Comparison of ENCODE assay signal across 18 cellular contexts in the genomic region with DNA sequence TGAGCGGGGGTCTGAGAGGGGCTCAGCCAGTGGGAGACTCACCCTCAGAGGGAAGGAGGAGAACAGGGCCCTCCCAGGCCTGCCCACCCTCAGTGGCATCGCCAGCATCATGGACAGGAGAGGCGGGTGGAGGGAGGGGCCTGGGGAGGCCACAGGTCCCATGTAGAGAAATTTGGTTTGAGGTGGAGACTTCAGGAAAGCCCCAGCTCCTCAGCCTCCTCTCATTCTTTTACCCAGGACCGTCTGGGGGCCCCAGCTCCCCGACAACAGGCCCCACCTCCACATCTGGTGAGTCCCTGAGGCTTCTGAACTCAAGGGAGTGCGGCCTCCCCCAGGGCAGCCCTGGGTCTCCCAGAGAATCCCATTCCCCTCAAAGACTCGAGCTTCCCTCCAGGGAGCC. TPM values are rescaled to one million over a fixed set of nuclear protein-coding genes. Genes with fewer than 3 reads are reported as not detected.
DNase-seq lines count a peak whose midpoint lies in the region; ATAC-seq and TF ChIP-seq lines count a peak whose summit lies in the region.
"Had no signal": no experiment of that assay in that cellular context is flagged by ENCODE, and none has a peak within 500 bp of the region (broad histone marks: within the 10 kb centered on the region; RNA-seq: fewer than 3 reads in every experiment).

No MANE protein-coding gene starts in this region.

- H4K8ac ChIP-seq in mesendoderm (ENCODE audit: low read depth, low read length): no peak overlapping the region

- peak overlapping the region in 6 of 11 experiments; percentile 2 to 86 (median 26); a peak in 6 of 22 replicates for H3K9ac ChIP-seq in BLaER1 treated with 17β-estradiol and CSF1 and Interleukin-3, amounts not matched to agents 10 nM and 100 nM
- H3K9ac ChIP-seq in mesendoderm (ENCODE audit: low read length): no peak overlapping the region
- H3K9ac ChIP-seq: GM23248 had no signal

- H3K27me3 ChIP-seq in BLaER1 treated with 17β-estradiol and CSF1 and Interleukin-3, amounts not matched to agents 10 nM and 100 nM: no peaks in the 10 kb centered on the region
- H3K27me3 ChIP-seq in foreskin keratinocyte (no peaks in the 10 kb centered on the region), mesendoderm (ENCODE audit: insufficient read depth, low read length, poor library complexity) (no peaks in the 10 kb centered on the region)

- H3K4me3 Mint-ChIP-seq in dendritic cell treated with granulocyte-macrophage colony-stimulating factor and Interleukin-4, amounts not matched to agents 40 ng/mL and 50 ng/mL, for 4 days: peak overlapping the region; percentile 40
- H3K4me3 Mint-ChIP-seq: CD8-positive, alpha-beta T cell had no signal

- in situ Hi-C loops in GM13976 (cut with MboI; ENCODE audit: low sequenced_read_pairs, unreplicated experiment): no loop called here

- peak overlapping the region; percentile 91 for H3K27ac Mint-ChIP-seq in dendritic cell treated with granulocyte-macrophage colony-stimulating factor and Interleukin-4, amounts not matched to agents 40 ng/mL and 50 ng/mL, for 4 days
- H3K27ac Mint-ChIP-seq: CD8-positive, alpha-beta T cell had no signal

- H3K4ac ChIP-seq in mesendoderm (ENCODE audit: low read depth, low read length): no peak overlapping the region

- no peak for TF ChIP-seq POLR2A in erythroblast (IDR thresholded peaks at IDR 0.05; ENCODE audit: low read length)

- no peak overlapping the region for H3K18ac ChIP-seq in mesendoderm (ENCODE audit: low read length)

- H3K56ac ChIP-seq in mesendoderm (ENCODE audit: low read length): no peak overlapping the region

- no peak overlapping the region for H4K5ac ChIP-seq in mesendoderm (ENCODE audit: low read length)

- H4K20me1 ChIP-seq in BLaER1 treated with 17β-estradiol and CSF1 and Interleukin-3, amounts not matched to agents 10 nM and 100 nM: peaks cover 0 to 25% (median 0%) of the 10 kb centered on the region in 11 experiments; a peak in 6 of 22 replicates

- no peak overlapping the region for H3K23ac ChIP-seq in mesendoderm (ENCODE audit: low read length)

- DNase-seq in GM13976 (ENCODE audit: low spot score) (peak; percentile 66), foreskin keratinocyte (no peak), erythroblast (lab: John Stamatoyannopoulos, UW) (no peak), mesendoderm (no peak)
- DNase-seq: ACHN; Calu3; CD8-positive, alpha-beta T cell; DMS79 treated with DMSO at 0.1 percent for 48 hours; GF-D8; GM23248; KG1 had no signal

- H2BK5ac ChIP-seq in mesendoderm (ENCODE audit: low read length): no peak overlapping the region

- peaks cover 59 to 70% (median 66%) of the 10 kb centered on the region in 10 experiments for H3K4me1 ChIP-seq in BLaER1 treated with 17β-estradiol and CSF1 and Interleukin-3, amounts not matched to agents 10 nM and 100 nM
- no peaks in the 10 kb centered on the region for H3K4me1 ChIP-seq in foreskin keratinocyte
- no peaks in the 10 kb centered on the region for H3K4me1 ChIP-seq in mesendoderm (ENCODE audit: control insufficient read depth, low read depth, low read length)
- H3K4me1 ChIP-seq: HAP-1 had no signal

- H3K4me2 ChIP-seq in BLaER1 treated with 17β-estradiol and CSF1 and Interleukin-3, amounts not matched to agents 10 nM and 100 nM: peak overlapping the region; percentile 48 to 99 (median 93)
- H3K4me2 ChIP-seq in mesendoderm (ENCODE audit: low read length): no peak overlapping the region

- no CpG with 5 or more reads among the region's 7 CpGs for WGBS in mesendoderm (ENCODE audit: extremely low coverage, insufficient coverage, low lambda C conversion rate)

- H3K4me3 ChIP-seq in BLaER1 treated with 17β-estradiol and CSF1 and Interleukin-3, amounts not matched to agents 10 nM and 100 nM: peak overlapping the region in 3 of 10 experiments; percentile 18 to 76 (median 64); a peak in 7 of 20 replicates
- H3K4me3 ChIP-seq in mesendoderm (ENCODE audit: low read length): no peak overlapping the region
- H3K4me3 ChIP-seq: GM23248, HAP-1 had no signal

- H3K36me3 ChIP-seq in BLaER1 treated with 17β-estradiol and CSF1 and Interleukin-3, amounts not matched to agents 10 nM and 100 nM: peaks cover 0 to 63% (median 12%) of the 10 kb centered on the region in 11 experiments; a peak in 12 of 22 replicates
- no peaks in the 10 kb centered on the region for H3K36me3 ChIP-seq in mesendoderm (ENCODE audit: control insufficient read depth, insufficient read depth, low read length)
- H3K36me3 ChIP-seq: HAP-1 had no signal

- H3K9me3 Mint-ChIP-seq in dendritic cell treated with granulocyte-macrophage colony-stimulating factor and Interleukin-4, amounts not matched to agents 40 ng/mL and 50 ng/mL, for 4 days: no peaks in the 10 kb centered on the region
- H3K9me3 Mint-ChIP-seq: CD8-positive, alpha-beta T cell had no signal

- H2BK120ac ChIP-seq in mesendoderm (ENCODE audit: low read depth, low read length): no peak overlapping the region

- TF ChIP-seq CTCF in GM13976 (IDR thresholded peaks at IDR 0.05; ENCODE audit: borderline replicate concordance, control extremely low read depth, extremely low read depth, insufficient read depth, missing control alignments) (no peak), foreskin keratinocyte (conservative IDR thresholded peaks at IDR 0.05) (no peak)

- ATAC-seq in foreskin keratinocyte (no peak), HG03457 (IDR thresholded peaks at IDR 0.05; ENCODE audit: unreplicated experiment) (no peak)
- ATAC-seq: CD8-positive, alpha-beta T cell had no signal

- H3K27me3 Mint-ChIP-seq in dendritic cell treated with granulocyte-macrophage colony-stimulating factor and Interleukin-4, amounts not matched to agents 40 ng/mL and 50 ng/mL, for 4 days: no peaks in the 10 kb centered on the region

- no peak overlapping the region for H2BK15ac ChIP-seq in mesendoderm (replicated peaks; ENCODE audit: low read depth)

- H3K79me2 ChIP-seq in mesendoderm (ENCODE audit: control insufficient read depth, insufficient read depth, low read length): no peaks in the 10 kb centered on the region

- peaks cover 82% of the 10 kb centered on the region for H3K4me1 Mint-ChIP-seq in dendritic cell treated with granulocyte-macrophage colony-stimulating factor and Interleukin-4, amounts not matched to agents 40 ng/mL and 50 ng/mL, for 4 days (ENCODE audit: low read depth)

- H3K27ac ChIP-seq in BLaER1 treated with 17β-estradiol and CSF1 and Interleukin-3, amounts not matched to agents 10 nM and 100 nM: peak overlapping the region in 2 of 11 experiments; percentile 13 to 46; a peak in 4 of 22 replicates
- H3K27ac ChIP-seq in foreskin keratinocyte: no peak overlapping the region
- H3K27ac ChIP-seq in mesendoderm (ENCODE audit: low read depth, low read length): no peak overlapping the region
- H3K27ac ChIP-seq: GM23248 had no signal

- no peak overlapping the region for H2AK5ac ChIP-seq in mesendoderm (ENCODE audit: low read length)

- intact Hi-C loops in dendritic cell treated with granulocyte-macrophage colony-stimulating factor and Interleukin-4, amounts not matched to agents 40 ng/mL and 50 ng/mL, for 4 days (cut with micrococcal nuclease): no loop called here

- H3K9me3 ChIP-seq in BLaER1 treated with 17β-estradiol and CSF1 and Interleukin-3, amounts not matched to agents 10 nM and 100 nM (replicated peaks in 1 of 11): no peaks in the 10 kb centered on the region
- H3K9me3 ChIP-seq: HAP-1 had no signal

- H3K79me1 ChIP-seq in mesendoderm (ENCODE audit: low read length): no peaks in the 10 kb centered on the region

- H3K36me3 Mint-ChIP-seq in dendritic cell treated with granulocyte-macrophage colony-stimulating factor and Interleukin-4, amounts not matched to agents 40 ng/mL and 50 ng/mL, for 4 days (ENCODE audit: low read depth): peaks cover 73% of the 10 kb centered on the region
- H3K36me3 Mint-ChIP-seq: CD8-positive, alpha-beta T cell had no signal

RNA-seq across cellular contexts. Expression of a gene that starts 3.1 kb away (rescaled TPM):
- total RNA-seq in foreskin keratinocyte: not detected in 2 replicates
- not detected in 2 replicates for polyA plus RNA-seq in foreskin keratinocyte
- polyA plus RNA-seq in mesendoderm (2013, experiment 1 of 2): not detected
- polyA plus RNA-seq in mesendoderm (2013, experiment 2 of 2): not detected
- total RNA-seq: Calu3, GM23248, H4, HT-29 had no signal
- polyA plus RNA-seq: BJ had no signal

RNA-seq across cellular contexts. Expression of a gene that starts 29.4 kb away (rescaled TPM):
- not detected in 2 replicates for total RNA-seq in foreskin keratinocyte
- polyA plus RNA-seq in foreskin keratinocyte: not detected in 2 replicates
- not detected for polyA plus RNA-seq in mesendoderm (2013, experiment 1 of 2)
- polyA plus RNA-seq in mesendoderm (2013, experiment 2 of 2): not detected
- total RNA-seq: Calu3, GM23248, H4, HT-29 had no signal
- polyA plus RNA-seq: BJ, GM23248 had no signal

RNA-seq across cellular contexts. Expression of a gene that starts 40.0 kb away (rescaled TPM):
- not detected in 2 replicates for total RNA-seq in foreskin keratinocyte
- not detected in 2 replicates for polyA plus RNA-seq in foreskin keratinocyte
- not detected for polyA plus RNA-seq in mesendoderm (2013, experiment 1 of 2)
- polyA plus RNA-seq in mesendoderm (2013, experiment 2 of 2): not detected
- total RNA-seq: Calu3; CD8-positive, alpha-beta T cell; GM23248; H4; HT-29 had no signal
- polyA plus RNA-seq: BJ, GM23248 had no signal

RNA-seq across cellular contexts. Expression of a gene that starts 59.8 kb away (rescaled TPM):
- total RNA-seq in foreskin keratinocyte: not detected in 2 replicates
- polyA plus RNA-seq in foreskin keratinocyte: not detected in 2 replicates
- not detected for polyA plus RNA-seq in mesendoderm (2013, experiment 1 of 2)
- polyA plus RNA-seq in mesendoderm (2013, experiment 2 of 2): not detected
- total RNA-seq: Calu3; CD8-positive, alpha-beta T cell; GM23248; H4; HT-29 had no signal
- polyA plus RNA-seq: BJ, GM23248 had no signal
